ENCODE assay signal across 21 cellular contexts in the genomic region with DNA sequence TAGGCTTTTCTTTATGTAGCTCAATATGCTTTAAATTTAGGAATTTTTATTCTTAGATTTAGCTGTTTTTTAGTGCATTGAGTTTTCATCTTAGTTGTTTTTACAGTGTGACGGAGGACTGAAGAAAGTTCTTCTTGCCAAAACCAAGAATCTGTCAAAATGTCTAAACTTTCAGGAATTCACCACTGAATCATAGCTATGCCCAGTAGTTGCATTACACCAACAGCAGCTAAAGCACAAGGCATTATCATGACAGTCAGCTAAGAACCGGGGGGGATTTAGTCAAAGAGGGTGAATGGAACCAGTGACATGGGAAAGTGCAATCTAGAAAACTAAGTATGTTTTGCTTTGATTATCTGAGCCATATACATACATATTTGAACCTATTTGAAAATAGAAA. TPM values are rescaled to one million over a fixed set of nuclear protein-coding genes. Genes with fewer than 3 reads are reported as not detected.
DNase-seq lines count a peak whose midpoint lies in the region; ATAC-seq and TF ChIP-seq lines count a peak whose summit lies in the region.
"Had no signal": no experiment of that assay in that cellular context is flagged by ENCODE, and none has a peak within 500 bp of the region (broad histone marks: within the 10 kb centered on the region; RNA-seq: fewer than 3 reads in every experiment).

No MANE protein-coding gene starts in this region.

- no peak overlapping the region for H3K27ac Mint-ChIP-seq in glutamatergic neuron (ENCODE audit: unreplicated experiment)
- H3K27ac Mint-ChIP-seq: activated naive CD4-positive, alpha-beta T cell treated with anti-CD3 and anti-CD28 coated beads, Interleukin-2, amount 50 U/mL, for 24 hours had no signal

- DNase-seq in AG04449 (ENCODE audit: low read depth, low spot score) = peak; percentile 58
- DNase-seq in HCEC 1CT = peak; percentile 70
- peak; percentile 60 for DNase-seq in amniotic stem cell (lab: John Stamatoyannopoulos, UW)
- DNase-seq in fibroblast of the aortic adventitia (ENCODE audit: low read depth) = peak; percentile 65
- no peak for DNase-seq in DMS153 (lab: John Stamatoyannopoulos, UW)
- DNase-seq in glutamatergic neuron = no peak
- no peak for DNase-seq in SKM-1 treated with dmso at 0.1 percent for 144 hours (lab: John Stamatoyannopoulos, UW; ENCODE audit: unreplicated experiment)
- DNase-seq: ACHN; activated CD4-positive, alpha-beta T cell treated with anti-CD3 and anti-CD28 coated beads for 4 hours; activated T-cell treated with anti-CD3 and anti-CD28 coated beads, Interleukin-2, amount 50 U/mL, for 1 hour; hippocampal formation; KG1; left cardiac atrium; NCI-H146; NCI-H2227 treated with DMSO at 0.1 percent for 48 hours; SHP77; stimulated activated naive CD4-positive, alpha-beta T cell; T-helper 9 cell had no signal

- no peak for ATAC-seq in HG02852 (IDR thresholded peaks at IDR 0.05; ENCODE audit: unreplicated experiment)

- TF ChIP-seq CTCF in AG04449 (IDR thresholded peaks at IDR 0.05; ENCODE audit: insufficient read depth, low read length, missing control alignments) (no peak), fibroblast of the aortic adventitia (IDR thresholded peaks at IDR 0.05; ENCODE audit: insufficient read depth, low read length) (no peak), glutamatergic neuron (IDR thresholded peaks at IDR 0.05; ENCODE audit: partially characterized antibody, unreplicated experiment) (no peak)

- POLR2A ChIA-PET in AG04449 (lab: Yijun Ruan, JAX) = interaction anchor here (0.5 kb wide), 1 partner anchor 68 kb away, joined by 5 read pairs; no protein-coding TSS in a partner anchor

- CTCF ChIA-PET in AG04449 (lab: Yijun Ruan, JAX) = interaction anchor here (0.8 kb wide), 1 partner anchor 69 kb away, joined by 4 read pairs; no protein-coding TSS in a partner anchor

- H3K9me3 Mint-ChIP-seq in glutamatergic neuron (ENCODE audit: unreplicated experiment) = peaks cover 5% of the 10 kb centered on the region
- H3K9me3 Mint-ChIP-seq: activated naive CD4-positive, alpha-beta T cell treated with anti-CD3 and anti-CD28 coated beads, Interleukin-2, amount 50 U/mL, for 24 hours had no signal

- H3K27me3 Mint-ChIP-seq in glutamatergic neuron (ENCODE audit: unreplicated experiment) = peaks cover 2% of the 10 kb centered on the region
- H3K27me3 Mint-ChIP-seq: activated naive CD4-positive, alpha-beta T cell treated with anti-CD3 and anti-CD28 coated beads, Interleukin-2, amount 50 U/mL, for 24 hours had no signal

- no peaks in the 10 kb centered on the region for H3K36me3 Mint-ChIP-seq in glutamatergic neuron (ENCODE audit: unreplicated experiment)

- no peaks in the 10 kb centered on the region for H3K4me1 Mint-ChIP-seq in glutamatergic neuron (ENCODE audit: low read depth, unreplicated experiment)

- H3K4me3 ChIP-seq in AG04449 (ENCODE audit: low read depth, low read length) (no peak overlapping the region), fibroblast of the aortic adventitia (ENCODE audit: low read depth, low read length) (no peak overlapping the region)

- H3K4me3 Mint-ChIP-seq in glutamatergic neuron (ENCODE audit: unreplicated experiment) = no peak overlapping the region
- H3K4me3 Mint-ChIP-seq: activated naive CD4-positive, alpha-beta T cell treated with anti-CD3 and anti-CD28 coated beads, Interleukin-2, amount 50 U/mL, for 24 hours had no signal

RNA-seq across cellular contexts. Expression of a gene that starts 6.5 kb away (rescaled TPM):
- not detected in 2 replicates for total RNA-seq in fibroblast of the aortic adventitia (ENCODE audit: low replicate concordance)
- not detected for total RNA-seq in glutamatergic neuron (ENCODE audit: unreplicated experiment)
- total RNA-seq: left cardiac atrium, urinary bladder had no signal

Comparison
In these comparisons a context has a peak if more than half of its experiments do, and no peak if none do; other contexts are left out.
1. DNase-seq: peak in AG04449 (single experiment), HCEC 1CT (single experiment), amniotic stem cell (single experiment) and fibroblast of the aortic adventitia (single experiment); none in DMS153 (single experiment), glutamatergic neuron (single experiment) and SKM-1 treated with dmso at 0.1 percent for 144 hours (single experiment).